Comparison of ENCODE assay signal across 8 cellular contexts in genomic region chr14:99995700-99996356, GRCh38.
DNase-seq lines count a peak whose midpoint lies in the region; ATAC-seq and TF ChIP-seq lines count a peak whose summit lies in the region.

No MANE protein-coding gene starts in this region.

- H3K9me3 ChIP-seq in adrenal gland (replicated peaks in 1 of 3), result no peaks in the 10 kb centered on the region

- peaks cover 0 to 8% (median 3%) of the 10 kb centered on the region in 3 donors for H3K4me1 Mint-ChIP-seq in T-cell

- TF ChIP-seq CTCF in HL-60 (IDR thresholded peaks at IDR 0.05; ENCODE audit: insufficient read depth, low read length) (peak; percentile 90), adrenal gland (IDR thresholded peaks at IDR 0.05) (peak; percentile 58 to 88 (median 78))

- CTCF ChIA-PET in T-cell (lab: Charles Lee), result interaction anchor here (0.5 to 0.6 kb wide), 2 partner anchors 15 to 237 kb away, joined by 3 to 4 read pairs; no protein-coding TSS in a partner anchor

- peaks cover 4 to 9% of the 10 kb centered on the region in 2 donors for H3K27me3 Mint-ChIP-seq in T-cell

- H3K36me3 ChIP-seq in adrenal gland (replicated peaks in 1 of 2), result no peaks in the 10 kb centered on the region

- H3K4me3 ChIP-seq in HL-60 (replicated peaks; ENCODE audit: insufficient read depth, low read length) (no peak overlapping the region), adrenal gland (no peak overlapping the region)

- H3K9me3 Mint-ChIP-seq in T-cell, result no peaks in the 10 kb centered on the region

- POLR2A ChIA-PET in T-cell (lab: Charles Lee), result no interaction called here

- H3K4me3 Mint-ChIP-seq in T-cell, result no peak overlapping the region

- H3K27ac Mint-ChIP-seq in T-cell, result no peak overlapping the region

- H3K36me3 Mint-ChIP-seq in T-cell, result no peaks in the 10 kb centered on the region

- no peaks in the 10 kb centered on the region for H3K27me3 ChIP-seq in HL-60 (ENCODE audit: insufficient read depth, poor library complexity, severe bottlenecking)
- H3K27me3 ChIP-seq in adrenal gland, result no peaks in the 10 kb centered on the region

- no peaks in the 10 kb centered on the region for H3K4me1 ChIP-seq in adrenal gland (replicated peaks in 1 of 2)

- TF ChIP-seq POLR2A in adrenal gland (IDR thresholded peaks at IDR 0.05), result no peak

- intact Hi-C loops in adrenal gland (cut with DNase I), result no loop called here

- ATAC-seq in GM21423 (IDR thresholded peaks at IDR 0.05; ENCODE audit: unreplicated experiment) (peak; percentile 99), T-cell (replicated peaks in 1 of 4) (peak; percentile 82 to 94 (median 88))

- 11 to 20% (median 17%) methylated on average over 2 of the region's 2 CpGs for WGBS in adrenal gland, 4 donors

- no peak overlapping the region for H3K27ac ChIP-seq in HL-60 (replicated peaks)
- no peak overlapping the region for H3K27ac ChIP-seq in adrenal gland

- DNase-seq in EL (peak; percentile 64), HL-60 (ENCODE audit: low read depth in 1 of 2, low spot score in 1 of 2) (peak in 1 of 2 experiments; percentile 81), T-cell (peak in 33 of 34 experiments; percentile 11 to 67 (median 52)), adrenal gland (peak; percentile 48 to 85 (median 70)), iPS-NIHi11 (ENCODE audit: low spot score) (peak; percentile 82), NCI-H1092 (lab: John Stamatoyannopoulos, UW) (no peak)
- peak; percentile 49 to 58 for DNase-seq in stimulated activated CD4-positive, alpha-beta T cell treated with anti-CD3 and anti-CD28 coated beads, Interleukin-4, amount 100 ng/mL, for 4 hours
